ENCODE assay signal across 1 cellular context in the genomic region with DNA sequence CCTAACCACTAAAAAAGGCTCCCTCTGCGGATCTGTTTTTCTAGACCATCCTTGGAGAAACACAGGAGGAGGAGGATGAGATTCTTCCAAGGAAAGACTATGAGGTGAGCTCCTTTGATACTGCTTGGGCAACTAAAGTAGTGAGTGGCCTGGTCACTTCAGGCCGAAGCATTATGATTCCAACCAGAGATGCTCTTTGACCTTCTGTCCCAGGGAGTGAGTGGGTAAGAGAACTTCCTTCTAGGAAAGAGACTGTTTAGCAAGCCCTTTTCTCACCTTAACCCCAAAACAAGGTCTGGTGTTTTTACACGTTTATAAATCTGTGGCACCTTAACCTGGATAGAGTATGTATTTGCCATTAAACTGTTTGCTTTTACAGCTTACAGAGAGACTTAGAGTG.
TF ChIP-seq lines count a peak whose summit lies in the region.

No MANE protein-coding gene starts in this region.

TF ChIP-seq in HCT116, 20 proteins besides CTCF, POLR2A, EP300 and RAD21 (continued from another document):
- TF ChIP-seq SRF (IDR thresholded peaks at IDR 0.05; ENCODE audit: low read depth) = no peak
- no peak for TF ChIP-seq EGR1 (IDR thresholded peaks at IDR 0.05; ENCODE audit: low read depth)
- no peak for TF ChIP-seq FOSL1 (IDR thresholded peaks at IDR 0.05; ENCODE audit: low read depth)
- TF ChIP-seq, protein P1, sequence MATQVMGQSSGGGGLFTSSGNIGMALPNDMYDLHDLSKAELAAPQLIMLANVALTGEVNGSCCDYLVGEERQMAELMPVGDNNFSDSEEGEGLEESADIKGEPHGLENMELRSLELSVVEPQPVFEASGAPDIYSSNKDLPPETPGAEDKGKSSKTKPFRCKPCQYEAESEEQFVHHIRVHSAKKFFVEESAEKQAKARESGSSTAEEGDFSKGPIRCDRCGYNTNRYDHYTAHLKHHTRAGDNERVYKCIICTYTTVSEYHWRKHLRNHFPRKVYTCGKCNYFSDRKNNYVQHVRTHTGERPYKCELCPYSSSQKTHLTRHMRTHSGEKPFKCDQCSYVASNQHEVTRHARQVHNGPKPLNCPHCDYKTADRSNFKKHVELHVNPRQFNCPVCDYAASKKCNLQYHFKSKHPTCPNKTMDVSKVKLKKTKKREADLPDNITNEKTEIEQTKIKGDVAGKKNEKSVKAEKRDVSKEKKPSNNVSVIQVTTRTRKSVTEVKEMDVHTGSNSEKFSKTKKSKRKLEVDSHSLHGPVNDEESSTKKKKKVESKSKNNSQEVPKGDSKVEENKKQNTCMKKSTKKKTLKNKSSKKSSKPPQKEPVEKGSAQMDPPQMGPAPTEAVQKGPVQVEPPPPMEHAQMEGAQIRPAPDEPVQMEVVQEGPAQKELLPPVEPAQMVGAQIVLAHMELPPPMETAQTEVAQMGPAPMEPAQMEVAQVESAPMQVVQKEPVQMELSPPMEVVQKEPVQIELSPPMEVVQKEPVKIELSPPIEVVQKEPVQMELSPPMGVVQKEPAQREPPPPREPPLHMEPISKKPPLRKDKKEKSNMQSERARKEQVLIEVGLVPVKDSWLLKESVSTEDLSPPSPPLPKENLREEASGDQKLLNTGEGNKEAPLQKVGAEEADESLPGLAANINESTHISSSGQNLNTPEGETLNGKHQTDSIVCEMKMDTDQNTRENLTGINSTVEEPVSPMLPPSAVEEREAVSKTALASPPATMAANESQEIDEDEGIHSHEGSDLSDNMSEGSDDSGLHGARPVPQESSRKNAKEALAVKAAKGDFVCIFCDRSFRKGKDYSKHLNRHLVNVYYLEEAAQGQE (IDR thresholded peaks at IDR 0.05; ENCODE audit: low read depth) = no peak
- TF ChIP-seq, protein P2, sequence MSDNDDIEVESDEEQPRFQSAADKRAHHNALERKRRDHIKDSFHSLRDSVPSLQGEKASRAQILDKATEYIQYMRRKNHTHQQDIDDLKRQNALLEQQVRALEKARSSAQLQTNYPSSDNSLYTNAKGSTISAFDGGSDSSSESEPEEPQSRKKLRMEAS (IDR thresholded peaks at IDR 0.05) = no peak
- no peak for TF ChIP-seq EZH2phosphoT487 (IDR thresholded peaks at IDR 0.05; ENCODE audit: borderline replicate concordance)
- no peak for TF ChIP-seq POLR2AphosphoS5 (IDR thresholded peaks at IDR 0.05; ENCODE audit: low read depth, low read length)
- no peak for TF ChIP-seq SP1 (IDR thresholded peaks at IDR 0.05; ENCODE audit: low read depth)
- TF ChIP-seq TCF7L2 (IDR thresholded peaks at IDR 0.05; ENCODE audit: borderline replicate concordance, extremely low read depth, insufficient read depth, insufficient read length) = no peak
- TF ChIP-seq, protein P3, sequence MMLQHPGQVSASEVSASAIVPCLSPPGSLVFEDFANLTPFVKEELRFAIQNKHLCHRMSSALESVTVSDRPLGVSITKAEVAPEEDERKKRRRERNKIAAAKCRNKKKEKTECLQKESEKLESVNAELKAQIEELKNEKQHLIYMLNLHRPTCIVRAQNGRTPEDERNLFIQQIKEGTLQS (IDR thresholded peaks at IDR 0.05) = no peak
- no peak for TF ChIP-seq CEBPB (IDR thresholded peaks at IDR 0.05; ENCODE audit: low read depth)
- TF ChIP-seq SIN3A (IDR thresholded peaks at IDR 0.05; ENCODE audit: low read depth) = no peak
- no peak for TF ChIP-seq YY1 (IDR thresholded peaks at IDR 0.05; ENCODE audit: extremely low read depth, insufficient replicate concordance, low read depth, low read length)
- TF ChIP-seq CBX3 (IDR thresholded peaks at IDR 0.05; ENCODE audit: low read depth) = no peak
- TF ChIP-seq, protein P4, sequence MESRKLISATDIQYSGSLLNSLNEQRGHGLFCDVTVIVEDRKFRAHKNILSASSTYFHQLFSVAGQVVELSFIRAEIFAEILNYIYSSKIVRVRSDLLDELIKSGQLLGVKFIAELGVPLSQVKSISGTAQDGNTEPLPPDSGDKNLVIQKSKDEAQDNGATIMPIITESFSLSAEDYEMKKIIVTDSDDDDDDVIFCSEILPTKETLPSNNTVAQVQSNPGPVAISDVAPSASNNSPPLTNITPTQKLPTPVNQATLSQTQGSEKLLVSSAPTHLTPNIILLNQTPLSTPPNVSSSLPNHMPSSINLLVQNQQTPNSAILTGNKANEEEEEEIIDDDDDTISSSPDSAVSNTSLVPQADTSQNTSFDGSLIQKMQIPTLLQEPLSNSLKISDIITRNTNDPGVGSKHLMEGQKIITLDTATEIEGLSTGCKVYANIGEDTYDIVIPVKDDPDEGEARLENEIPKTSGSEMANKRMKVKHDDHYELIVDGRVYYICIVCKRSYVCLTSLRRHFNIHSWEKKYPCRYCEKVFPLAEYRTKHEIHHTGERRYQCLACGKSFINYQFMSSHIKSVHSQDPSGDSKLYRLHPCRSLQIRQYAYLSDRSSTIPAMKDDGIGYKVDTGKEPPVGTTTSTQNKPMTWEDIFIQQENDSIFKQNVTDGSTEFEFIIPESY (IDR thresholded peaks at IDR 0.05; ENCODE audit: extremely low read depth, insufficient replicate concordance, low read length) = no peak
- no peak for TF ChIP-seq ZFX (IDR thresholded peaks at IDR 0.05)
- no peak for TF ChIP-seq ZNF274 (IDR thresholded peaks at IDR 0.05; ENCODE audit: low read depth, low read length)
